In the genomic region with DNA sequence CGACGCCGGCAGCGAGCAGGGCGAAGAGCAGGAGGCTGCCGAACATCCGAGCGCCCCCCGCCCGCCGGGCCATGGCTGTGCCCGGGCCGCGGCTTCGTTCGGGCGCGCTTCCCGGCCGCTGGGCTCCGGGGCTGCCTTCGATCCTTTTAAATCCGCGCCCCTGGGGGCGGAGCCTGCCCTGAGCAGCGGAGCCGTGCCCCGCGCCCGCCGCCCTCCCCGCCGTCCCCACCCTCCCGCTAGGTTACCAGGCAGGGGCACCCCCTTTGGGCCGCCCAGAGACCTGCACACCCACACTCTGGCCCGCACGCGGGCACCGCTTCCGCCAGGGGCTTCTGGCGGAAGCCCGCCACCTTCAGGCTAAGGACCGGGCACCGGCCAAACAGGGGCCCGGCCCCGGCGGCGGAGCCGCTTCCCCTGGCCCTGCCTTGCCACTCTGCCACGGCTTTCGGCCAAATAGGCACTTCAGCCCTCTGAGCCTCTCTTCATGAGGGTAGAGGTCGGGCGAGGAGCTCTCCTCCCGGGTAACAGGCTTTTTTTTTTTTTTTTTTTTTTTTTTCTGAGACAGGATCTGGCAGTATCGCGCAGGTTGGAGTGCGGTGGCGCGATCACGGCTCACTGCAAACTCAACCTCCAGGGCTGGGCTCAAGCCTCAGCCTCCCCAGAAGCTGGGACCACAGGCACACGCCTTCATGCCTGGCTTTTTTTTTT, we compare ENCODE assay signal across 8 cellular contexts. TPM values are rescaled to one million over a fixed set of nuclear protein-coding genes. Genes with fewer than 3 reads are reported as not detected.
A peak's percentile ranks its signal among the peaks of the same experiment; 100 is the strongest.
DNase-seq lines count a peak whose midpoint lies in the region; ATAC-seq and TF ChIP-seq lines count a peak whose summit lies in the region.

A gene with protein sequence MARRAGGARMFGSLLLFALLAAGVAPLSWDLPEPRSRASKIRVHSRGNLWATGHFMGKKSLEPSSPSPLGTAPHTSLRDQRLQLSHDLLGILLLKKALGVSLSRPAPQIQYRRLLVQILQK (minus strand): TSS at position 120 of the 708 bp plus-strand sequence. CDS start 47 bp downstream, at position 73.

- peaks cover 30% of the 10 kb centered on the region for H3K4me1 Mint-ChIP-seq in activated CD4-positive, alpha-beta T cell treated with anti-CD3 and anti-CD28 coated beads for 36 hours
- peaks cover 30% of the 10 kb centered on the region for H3K4me1 Mint-ChIP-seq in chondrocyte (ENCODE audit: low read depth)

- peak; percentile 18 for DNase-seq in AG09309 (ENCODE audit: low read depth)
- peak; percentile 50 for DNase-seq in NCI-H345 treated with DMSO at 0.1 percent for 48 hours (lab: John Stamatoyannopoulos, UW; ENCODE audit: unreplicated experiment)
- DNase-seq in activated CD4-positive, alpha-beta T cell treated with anti-CD3 and anti-CD28 coated beads for 36 hours: peak; percentile 89
- no peak for DNase-seq in chondrocyte (ENCODE audit: low spot score)
- DNase-seq in stimulated activated CD4-positive, alpha-beta T cell treated with anti-CD3 and anti-CD28 coated beads, Interleukin-1b, Interleukin-23, amount 100 ng/mL, for 4 hours (ENCODE audit: low read depth in 2 of 2): peak; percentile 70 to 72

- peak within 1 kb of the TSS; percentile 66 for H3K27ac Mint-ChIP-seq in activated CD4-positive, alpha-beta T cell treated with anti-CD3 and anti-CD28 coated beads for 36 hours
- H3K27ac Mint-ChIP-seq in chondrocyte (ENCODE audit: unreplicated experiment): peak within 1 kb of the TSS; percentile 85

- POLR2A ChIA-PET in activated CD4-positive, alpha-beta T cell treated with anti-CD3 and anti-CD28 coated beads for 36 hours (lab: Charles Lee): interaction anchor here (0.6 to 1.0 kb wide), 4 partner anchors 48 to 116 kb away, joined by 3 to 4 read pairs (median 4); no protein-coding TSS in a partner anchor

- intact Hi-C loops in activated CD4-positive, alpha-beta T cell treated with anti-CD3 and anti-CD28 coated beads for 36 hours (cut with DNase I, micrococcal nuclease): loop anchor here in 1 of 2 experiments (1.0 kb wide), 4 partner anchors 58 to 90 kb away; a partner anchor contains a TSS

- peak within 1 kb of the TSS; percentile 46 for H3K4me3 ChIP-seq in AG09309 (ENCODE audit: control insufficient read depth, low read depth, low read length)

- H3K27ac ChIP-seq in layer of hippocampus (ENCODE audit: low read depth, low read length): peak within 1 kb of the TSS; percentile 74

- no peaks in the 10 kb centered on the region for H3K27me3 Mint-ChIP-seq in activated CD4-positive, alpha-beta T cell treated with anti-CD3 and anti-CD28 coated beads for 36 hours
- H3K27me3 Mint-ChIP-seq in chondrocyte (ENCODE audit: low read depth): no peaks in the 10 kb centered on the region

- no peaks in the 10 kb centered on the region for H3K27me3 ChIP-seq in layer of hippocampus (ENCODE audit: control insufficient read depth, insufficient read depth, low read length)

- ATAC-seq in GM18907 (IDR thresholded peaks at IDR 0.05; ENCODE audit: unreplicated experiment): peak; percentile 68
- peak; percentile 47 for ATAC-seq in HG03139 (IDR thresholded peaks at IDR 0.05; ENCODE audit: unreplicated experiment)
- peak; percentile 56 for ATAC-seq in activated CD4-positive, alpha-beta T cell treated with anti-CD3 and anti-CD28 coated beads for 36 hours

- H3K36me3 Mint-ChIP-seq in activated CD4-positive, alpha-beta T cell treated with anti-CD3 and anti-CD28 coated beads for 36 hours (ENCODE audit: low read depth): peaks cover under 1% of the 10 kb centered on the region
- H3K36me3 Mint-ChIP-seq in chondrocyte (ENCODE audit: low read depth): peaks cover 1% of the 10 kb centered on the region

- H3K9me3 Mint-ChIP-seq in activated CD4-positive, alpha-beta T cell treated with anti-CD3 and anti-CD28 coated beads for 36 hours (ENCODE audit: low read depth): no peaks in the 10 kb centered on the region
- no peaks in the 10 kb centered on the region for H3K9me3 Mint-ChIP-seq in chondrocyte (ENCODE audit: low read depth)

- peak within 1 kb of the TSS; percentile 69 for H3K4me3 Mint-ChIP-seq in activated CD4-positive, alpha-beta T cell treated with anti-CD3 and anti-CD28 coated beads for 36 hours
- H3K4me3 Mint-ChIP-seq in chondrocyte (ENCODE audit: unreplicated experiment): peak within 1 kb of the TSS; percentile 70

- CTCF ChIA-PET in activated CD4-positive, alpha-beta T cell treated with anti-CD3 and anti-CD28 coated beads for 36 hours (lab: Charles Lee): interaction anchor here (0.6 to 1.3 kb wide), 9 partner anchors 15 to 310 kb away, joined by 3 to 6 read pairs (median 3); no protein-coding TSS in a partner anchor

- TF ChIP-seq CTCF in AG09309 (IDR thresholded peaks at IDR 0.05; ENCODE audit: control insufficient read depth, insufficient read depth, low read depth, low read length, missing control alignments): peak; percentile 58
- TF ChIP-seq CTCF in chondrocyte (IDR thresholded peaks at IDR 0.05): peak; percentile 86

RNA-seq across cellular contexts. Expression of the gene that starts here (rescaled TPM):
- 1 to 10 TPM; 2.7 to 4.0 TPM for total RNA-seq in activated CD4-positive, alpha-beta T cell treated with anti-CD3 and anti-CD28 coated beads for 36 hours
- 5.7 to 8.5 TPM (median 7.8 TPM) in 3 replicates for total RNA-seq in chondrocyte
